27 cellular contexts compared by ENCODE assay signal in the genomic region with DNA sequence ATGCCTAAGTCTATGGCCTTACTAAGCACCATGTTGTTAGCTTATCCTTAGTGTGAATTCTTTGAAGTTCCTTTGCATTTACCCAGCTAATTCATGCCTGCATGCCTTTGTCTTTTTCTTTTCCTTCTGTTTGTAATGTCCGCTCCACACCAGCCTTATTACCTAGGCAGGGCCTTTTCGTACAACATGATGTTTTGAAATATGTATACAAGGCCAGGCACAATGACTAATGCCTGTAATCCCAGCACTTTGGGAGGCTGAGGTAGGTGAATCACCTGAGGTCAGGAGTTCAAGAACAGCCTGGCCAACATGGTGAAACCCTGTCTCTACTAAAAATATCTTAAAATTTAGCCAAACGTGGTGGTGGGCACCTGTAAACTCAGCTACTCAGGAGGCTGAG.
"Had no signal": no experiment of that assay in that cellular context is flagged by ENCODE, and none has a peak within 500 bp of the region (broad histone marks: within the 10 kb centered on the region; RNA-seq: fewer than 3 reads in every experiment).

No MANE protein-coding gene starts in this region.

- H3K27me3 ChIP-seq: cardiac muscle cell, Peyer's patch, SJSA1 had no signal

- H3K36me3 ChIP-seq: cardiac muscle cell, Peyer's patch, SJSA1 had no signal

- H3K27ac ChIP-seq: cardiac muscle cell, Peyer's patch, RWPE1, SJSA1 had no signal

- H3K9me3 ChIP-seq: Peyer's patch had no signal

- H3K4me1 ChIP-seq: Peyer's patch had no signal

- DNase-seq: activated B cell treated with CpG ODN at 0.5 μM for 24 hours; activated CD4-positive, alpha-beta T cell treated with anti-CD3 and anti-CD28 coated beads for 1 hour; activated CD4-positive, alpha-beta T cell treated with anti-CD3 and anti-CD28 coated beads, Interleukin-2, amount 10 ng/mL, durations not matched to agents 24 days and 14 days; activated CD4-positive, alpha-beta T cell treated with anti-CD3 and anti-CD28 coated beads, Interleukin-2, amount 50 U/mL, for 48 hours; activated CD8-positive, alpha-beta memory T cell treated with anti-CD3 and anti-CD28 coated beads, Interleukin-2, amount 10 ng/mL, durations not matched to agents 7 days and 5 days; activated effector memory CD4-positive, alpha-beta T cell treated with anti-CD3 and anti-CD28 coated beads, Interleukin-2, amount 50 U/mL, for 16 hours; activated naive CD4-positive, alpha-beta T cell treated with Interleukin-2 at 50 U/mL for 16 hours; activated naive CD8-positive, alpha-beta T cell treated with anti-CD3 and anti-CD28 coated beads, Interleukin-2, amount 50 U/mL, for 24 hours; activated T-cell treated with anti-CD3 and anti-CD28 coated beads, Interleukin-2, amount 50 U/mL, for 24 hours; amygdala; Kasumi-1; KBM-7; NCI-H1092; NCI-H1417; NCI-H1930; NCI-H510A treated with DMSO at 0.1 percent for 48 hours; NCI-H69; NK-92 treated with Interleukin-12 subunit alpha and Interleukin-12 subunit beta, amount 100 ng/mL, for 24 hours; OCI-M1; Peyer's patch; SHP77; SW 1271 had no signal

- H3K4me3 ChIP-seq: cardiac muscle cell, Peyer's patch, SJSA1 had no signal

- ATAC-seq: activated CD8-positive, alpha-beta memory T cell treated with anti-CD3 and anti-CD28 coated beads, Interleukin-2, amount 10 ng/mL, durations not matched to agents 7 days and 5 days; activated naive CD4-positive, alpha-beta T cell treated with anti-CD3 and anti-CD28 coated beads, Interleukin-2, amount 50 U/mL, for 72 hours; activated naive CD8-positive, alpha-beta T cell treated with anti-CD3 and anti-CD28 coated beads, Interleukin-2, amount 50 U/mL, for 24 hours; SK-N-SH treated with all-trans-retinoic acid at 6 μM for 48 hours had no signal
